In the genomic region with DNA sequence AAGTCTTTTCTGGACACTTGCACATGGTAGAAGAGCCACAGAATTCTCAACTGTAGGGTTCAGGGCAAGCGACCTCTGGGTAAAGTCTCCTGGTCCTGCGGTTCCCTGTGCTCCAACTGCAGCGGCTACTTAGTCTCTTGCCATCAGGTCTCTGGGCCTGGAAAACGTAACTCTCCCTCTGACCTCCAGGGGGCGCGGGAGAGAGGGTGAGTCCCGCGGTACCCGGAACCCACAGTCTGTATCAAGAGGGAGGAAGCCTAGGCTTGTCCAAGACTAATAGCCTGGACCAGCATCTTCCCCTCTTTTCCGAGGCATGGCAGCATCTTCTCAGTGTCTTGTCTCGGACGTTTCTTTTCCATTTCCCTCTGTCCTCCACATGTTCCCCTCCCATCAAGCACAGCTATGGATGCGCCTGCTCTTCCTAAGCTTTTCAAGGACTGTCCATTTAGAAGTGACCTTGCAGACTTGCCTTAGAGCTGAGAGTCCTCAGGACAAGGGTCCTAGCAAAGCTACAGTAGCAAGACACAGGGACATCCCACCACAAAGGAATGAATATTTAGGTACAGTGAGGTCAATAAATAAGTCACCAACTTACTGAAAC, we compare ENCODE assay signal across 8 cellular contexts. TPM values are rescaled to one million over a fixed set of nuclear protein-coding genes. Genes with fewer than 3 reads are reported as not detected.
DNase-seq lines count a peak whose midpoint lies in the region; ATAC-seq and TF ChIP-seq lines count a peak whose summit lies in the region.

No MANE protein-coding gene starts in this region.

- H3K9me3 ChIP-seq in RWPE2 (ENCODE audit: severe bottlenecking): no peaks in the 10 kb centered on the region
- H3K9me3 ChIP-seq in heart right ventricle: no peaks in the 10 kb centered on the region
- H3K9me3 ChIP-seq in spleen: no peaks in the 10 kb centered on the region

- H3K36me3 ChIP-seq in RWPE2 (ENCODE audit: low read depth) (no peaks in the 10 kb centered on the region), heart right ventricle (no peaks in the 10 kb centered on the region), spleen (no peaks in the 10 kb centered on the region)

- intact Hi-C loops in heart right ventricle (cut with DNase I): loop anchor here in 3 of 10 donors (5.0 to 10.0 kb wide), 2 partner anchors 312 to 314 kb away; no protein-coding TSS in a partner anchor
- intact Hi-C loops in spleen (cut with DNase I; ENCODE audit: low total_unique reads): no loop called here

- H3K27me3 ChIP-seq in RWPE2 (ENCODE audit: insufficient read depth, poor library complexity, severe bottlenecking): peaks cover 37% of the 10 kb centered on the region
- peaks cover 0 to 47% (median 34%) of the 10 kb centered on the region in 7 donors for H3K27me3 ChIP-seq in heart right ventricle
- H3K27me3 ChIP-seq in spleen (replicated peaks in 1 of 7): peaks cover 0 to 48% (median 3%) of the 10 kb centered on the region in 7 donors

- 26 to 28% methylated on average over 13 of the region's 13 CpGs for WGBS in heart right ventricle, 2 donors
- WGBS in spleen, 5 donors: 23 to 29% (median 26%) methylated on average over 13 of the region's 13 CpGs

- DNase-seq in EL: peak; percentile 58
- DNase-seq in RWPE2 (ENCODE audit: low spot score): no peak
- peak; percentile 13 for DNase-seq in activated T-helper 9 cell treated with anti-CD3 and anti-CD28 coated beads, Interleukin-2, amount 50 U/mL, for 16 hours (ENCODE audit: low read depth)
- peak; percentile 17 to 28 for DNase-seq in heart right ventricle
- DNase-seq in spleen: peak; percentile 84
- no peak for DNase-seq in occipital lobe (lab: John Stamatoyannopoulos, UW)

- TF ChIP-seq CTCF in RWPE2 (IDR thresholded peaks at IDR 0.05; ENCODE audit: poor library complexity, severe bottlenecking) (peak; percentile 84), heart right ventricle (IDR thresholded peaks at IDR 0.05) (peak; percentile 20 to 78 (median 60)), spleen (IDR thresholded peaks at IDR 0.05 in 8 of 11, conservative IDR thresholded peaks at IDR 0.05 in 3 of 11) (peak in 10 of 11 experiments; percentile 5 to 78 (median 63))

- TF ChIP-seq POLR2A in spleen (IDR thresholded peaks at IDR 0.05): no peak

- ATAC-seq in HG03045 (IDR thresholded peaks at IDR 0.05; ENCODE audit: unreplicated experiment): peak; percentile 61
- peak; percentile 84 for ATAC-seq in RWPE2 (ENCODE audit: low read depth)
- peak in 1 of 8 donors; percentile 41 for ATAC-seq in heart right ventricle
- no peak for ATAC-seq in HG02759 (IDR thresholded peaks at IDR 0.05; ENCODE audit: unreplicated experiment)

- no peak overlapping the region for H3K4me3 ChIP-seq in RWPE2 (ENCODE audit: severe bottlenecking)
- no peak overlapping the region for H3K4me3 ChIP-seq in heart right ventricle
- H3K4me3 ChIP-seq in spleen: no peak overlapping the region

- H3K27ac ChIP-seq in RWPE2 (ENCODE audit: poor library complexity, severe bottlenecking) (no peak overlapping the region), heart right ventricle (no peak overlapping the region), spleen (no peak overlapping the region)

- H3K4me1 ChIP-seq in RWPE2 (ENCODE audit: insufficient read depth, poor library complexity, severe bottlenecking) (no peaks in the 10 kb centered on the region), heart right ventricle (no peaks in the 10 kb centered on the region), spleen (no peaks in the 10 kb centered on the region)

RNA-seq across cellular contexts. Expression of gene FSTL4, which starts 59.3 kb away (rescaled TPM):
- under 1 TPM in 5 of 10 donors, not detected in 5; 0.05 to 0.42 (median 0.39) TPM for total RNA-seq in heart right ventricle
- under 1 TPM in 1 of 2 donors, not detected in 1; 0.01 TPM for polyA plus RNA-seq in heart right ventricle
- 1 to 10 TPM in 1 of 7 donors, under 1 TPM in 3, not detected in 3; 0.32 to 1.0 (median 0.67) TPM for total RNA-seq in spleen
- polyA plus RNA-seq in spleen: under 1 TPM in 2 of 3 donors, not detected in 1; under 0.01 to 0.08 TPM
- 0.62 TPM for total RNA-seq in occipital lobe

Comparison
In these comparisons a context has a peak if more than half of its experiments do, and no peak if none do; other contexts are left out.
1. DNase-seq: peak in EL (single experiment), activated T-helper 9 cell treated with anti-CD3 and anti-CD28 coated beads, Interleukin-2, amount 50 U/mL, for 16 hours (single experiment), heart right ventricle (2 of 2) and spleen (single experiment); none in RWPE2 (single experiment) and occipital lobe (single experiment).
2. Peak in every context shown above with its lines, with median percentiles within 50 percentile points of each other: CTCF ChIP-seq.